In the genomic region with DNA sequence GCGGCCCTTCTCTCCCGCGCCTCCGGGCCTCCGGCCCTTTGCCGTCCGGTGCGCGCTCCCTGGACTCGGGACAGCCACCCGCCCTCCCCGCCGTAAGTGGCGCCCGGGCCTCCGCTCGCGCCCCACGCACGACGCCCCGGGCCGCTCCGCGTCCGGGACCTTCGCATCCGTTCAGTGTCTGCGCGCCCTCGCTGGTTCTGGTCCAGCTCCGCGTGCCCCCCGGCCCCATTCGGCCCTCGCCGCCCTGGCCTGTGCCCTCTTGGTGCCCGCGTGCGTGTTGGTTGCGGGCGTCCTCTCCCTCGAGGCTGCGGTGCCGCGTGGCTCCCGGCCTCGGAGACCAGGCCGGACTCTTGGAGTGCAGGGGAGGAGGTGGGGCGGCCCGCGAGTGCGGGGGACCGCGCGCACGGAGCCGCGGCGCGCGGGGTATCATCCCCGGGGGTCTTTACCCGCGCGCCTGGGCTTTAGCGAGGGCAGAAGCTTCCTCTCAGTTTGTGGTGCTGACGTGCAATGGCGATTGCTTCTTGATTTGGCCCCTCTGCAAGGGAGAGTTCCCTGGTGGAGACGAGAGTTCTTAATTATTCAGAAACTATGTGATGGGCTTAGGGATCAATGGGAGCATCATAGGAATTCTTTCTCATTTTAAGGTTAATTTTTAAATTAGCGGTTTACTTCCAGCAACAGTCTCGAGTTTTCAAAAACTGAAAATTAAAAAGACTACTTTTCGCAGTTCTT, we compare ENCODE assay signal across 8 cellular contexts.
DNase-seq lines count a peak whose midpoint lies in the region; ATAC-seq and TF ChIP-seq lines count a peak whose summit lies in the region.

No MANE protein-coding gene starts in this region.

- no peaks in the 10 kb centered on the region for H3K9me3 ChIP-seq in parathyroid adenoma (ENCODE audit: control insufficient read depth, low read length)

- peak; percentile 3 for DNase-seq in stimulated activated CD4-positive, alpha-beta T cell treated with anti-CD3 and anti-CD28 coated beads, Interleukin-15, amount 100 ng/mL, for 24 hours
- DNase-seq in stimulated activated CD4-positive, alpha-beta T cell treated with anti-CD3 and anti-CD28 coated beads, Interleukin-1b, Interleukin-23, amount 100 ng/mL, for 48 hours: no peak
- DNase-seq in SW480 (ENCODE audit: low spot score) (peak; percentile 37), germinal center (ENCODE audit: low spot score) (peak; percentile 11), SHP77 (lab: John Stamatoyannopoulos, UW) (no peak), OCI-M2 (lab: John Stamatoyannopoulos, UW; ENCODE audit: unreplicated experiment) (no peak)

- peak overlapping the region; percentile 72 for H2AFZ ChIP-seq in parathyroid adenoma

- TF ChIP-seq CTCF in parathyroid adenoma (IDR thresholded peaks at IDR 0.05): no peak

- H3K4me2 ChIP-seq in parathyroid adenoma (ENCODE audit: low read length): peak overlapping the region; percentile 62

- H3K4me1 ChIP-seq in parathyroid adenoma: no peaks in the 10 kb centered on the region

- peaks cover 7% of the 10 kb centered on the region for H3K79me2 ChIP-seq in parathyroid adenoma

- peak overlapping the region; percentile 54 for H3K4me3 ChIP-seq in parathyroid adenoma (ENCODE audit: low read depth, low read length)

- H3K27me3 ChIP-seq in parathyroid adenoma (ENCODE audit: control insufficient read depth, insufficient read depth, low read length): no peaks in the 10 kb centered on the region

- no peak overlapping the region for H3K9ac ChIP-seq in parathyroid adenoma

- no peak for ATAC-seq in GM19463 (IDR thresholded peaks at IDR 0.05; ENCODE audit: unreplicated experiment)

- H3K27ac ChIP-seq in parathyroid adenoma: no peak overlapping the region

- no peaks in the 10 kb centered on the region for H3K36me3 ChIP-seq in parathyroid adenoma (ENCODE audit: control insufficient read depth, insufficient read depth, low read length)

Comparison
In these comparisons a context has a peak if more than half of its experiments do, and no peak if none do; other contexts are left out.
1. DNase-seq: peak in stimulated activated CD4-positive, alpha-beta T cell treated with anti-CD3 and anti-CD28 coated beads, Interleukin-15, amount 100 ng/mL, for 24 hours (single experiment), SW480 (single experiment) and germinal center (single experiment); none in stimulated activated CD4-positive, alpha-beta T cell treated with anti-CD3 and anti-CD28 coated beads, Interleukin-1b, Interleukin-23, amount 100 ng/mL, for 48 hours (single experiment), SHP77 (0 of 2) and OCI-M2 (single experiment).